ENCODE assay signal across 8 cellular contexts in genomic region chr14:91173221-91173670, GRCh38. TPM values are rescaled to one million over a fixed set of nuclear protein-coding genes. Genes with fewer than 3 reads are reported as not detected.
A peak's percentile ranks its signal among the peaks of the same experiment; 100 is the strongest.
DNase-seq lines count a peak whose midpoint lies in the region; ATAC-seq and TF ChIP-seq lines count a peak whose summit lies in the region.

No MANE protein-coding gene starts in this region.

- H3K9ac ChIP-seq in endodermal cell (ENCODE audit: extremely low read depth, low read length, poor library complexity, severe bottlenecking) = no peak overlapping the region

- peaks cover 35% of the 10 kb centered on the region for H3K36me3 Mint-ChIP-seq in activated CD8-positive, alpha-beta memory T cell treated with anti-CD3 and anti-CD28 coated beads, Interleukin-2, amount 10 ng/mL, durations not matched to agents 7 days and 5 days
- peaks cover 14% of the 10 kb centered on the region for H3K36me3 Mint-ChIP-seq in endodermal cell (ENCODE audit: low read depth)

- no peaks in the 10 kb centered on the region for H3K27me3 ChIP-seq in endodermal cell (ENCODE audit: control insufficient read depth, insufficient read depth, low read length, poor library complexity, severe bottlenecking)

- peaks cover 19% of the 10 kb centered on the region for H3K4me1 Mint-ChIP-seq in activated CD8-positive, alpha-beta memory T cell treated with anti-CD3 and anti-CD28 coated beads, Interleukin-2, amount 10 ng/mL, durations not matched to agents 7 days and 5 days
- H3K4me1 Mint-ChIP-seq in endodermal cell = peaks cover 2% of the 10 kb centered on the region

- H3K9me3 ChIP-seq in HEK293 (ENCODE audit: control insufficient read depth, insufficient read depth, low read depth, low read length) (no peaks in the 10 kb centered on the region), endodermal cell (ENCODE audit: control insufficient read depth, low read length) (no peaks in the 10 kb centered on the region)

- CTCF ChIA-PET in HEK293 (lab: Yijun Ruan, JAX) = interaction anchor here (0.5 to 8.3 kb wide), 67 partner anchors 9 to 1158 kb away, joined by 3 to 169 read pairs (median 4); no protein-coding TSS in a partner anchor
- CTCF ChIA-PET in activated CD8-positive, alpha-beta memory T cell treated with anti-CD3 and anti-CD28 coated beads, Interleukin-2, amount 10 ng/mL, durations not matched to agents 7 days and 5 days (lab: Charles Lee) = interaction anchor here (0.6 to 8.6 kb wide), 55 partner anchors 9 to 1629 kb away, joined by 3 to 129 read pairs (median 4); partner anchors contain the start of genes DGLUCY and RPS6KA5

- H3K4me3 ChIP-seq in HEK293 (ENCODE audit: low read depth, low read length) (no peak overlapping the region), endodermal cell (ENCODE audit: low read length) (no peak overlapping the region)

- 32 to 60% methylated on average over 7 to 10 of the region's 10 CpGs for WGBS in endodermal cell (ENCODE audit: insufficient coverage in 1 of 2, insufficient read length in 1 of 2), 2 experiments

- no peaks in the 10 kb centered on the region for H3K9me3 Mint-ChIP-seq in activated CD8-positive, alpha-beta memory T cell treated with anti-CD3 and anti-CD28 coated beads, Interleukin-2, amount 10 ng/mL, durations not matched to agents 7 days and 5 days (ENCODE audit: low read depth)
- no peaks in the 10 kb centered on the region for H3K9me3 Mint-ChIP-seq in endodermal cell

- H3K27ac Mint-ChIP-seq in activated CD8-positive, alpha-beta memory T cell treated with anti-CD3 and anti-CD28 coated beads, Interleukin-2, amount 10 ng/mL, durations not matched to agents 7 days and 5 days = peak overlapping the region; percentile 38
- H3K27ac Mint-ChIP-seq in endodermal cell = peak overlapping the region; percentile 5

- peak; percentile 69 for DNase-seq in CD1c-positive myeloid dendritic cell (ENCODE audit: extremely low spot score)
- DNase-seq in NCI-H526 treated with DMSO at 0.1 percent for 48 hours (lab: John Stamatoyannopoulos, UW) = peak; percentile 54
- DNase-seq in activated CD8-positive, alpha-beta memory T cell treated with anti-CD3 and anti-CD28 coated beads, Interleukin-2, amount 10 ng/mL, durations not matched to agents 7 days and 5 days = peak; percentile 85
- DNase-seq in endodermal cell = peak; percentile 95
- peak; percentile 92 for DNase-seq in mesenteric fat pad (ENCODE audit: low spot score)
- peak; percentile 43 to 70 for DNase-seq in stimulated activated CD8-positive, alpha-beta memory T cell treated with anti-CD3 and anti-CD28 coated beads, Interleukin-15, amount 100 ng/mL, for 4 hours (ENCODE audit: low read depth in 2 of 2)

- TF ChIP-seq CTCF in HEK293 (tag by site-specific recombination; IDR thresholded peaks at IDR 0.05) = peak; percentile 91
- TF ChIP-seq CTCF in endodermal cell (conservative IDR thresholded peaks at IDR 0.05) = peak; percentile 95

- no peak overlapping the region for H3K4me3 Mint-ChIP-seq in activated CD8-positive, alpha-beta memory T cell treated with anti-CD3 and anti-CD28 coated beads, Interleukin-2, amount 10 ng/mL, durations not matched to agents 7 days and 5 days
- no peak overlapping the region for H3K4me3 Mint-ChIP-seq in endodermal cell

- no peaks in the 10 kb centered on the region for H3K4me1 ChIP-seq in HEK293 (ENCODE audit: control insufficient read depth, insufficient read depth, low read length)
- peaks cover 3% of the 10 kb centered on the region for H3K4me1 ChIP-seq in endodermal cell (ENCODE audit: control insufficient read depth, insufficient read depth, low read length)

- H3K27me3 Mint-ChIP-seq in activated CD8-positive, alpha-beta memory T cell treated with anti-CD3 and anti-CD28 coated beads, Interleukin-2, amount 10 ng/mL, durations not matched to agents 7 days and 5 days = no peaks in the 10 kb centered on the region
- no peaks in the 10 kb centered on the region for H3K27me3 Mint-ChIP-seq in endodermal cell (ENCODE audit: insufficient read depth)

- ATAC-seq in activated CD8-positive, alpha-beta memory T cell treated with anti-CD3 and anti-CD28 coated beads, Interleukin-2, amount 10 ng/mL, durations not matched to agents 7 days and 5 days = peak; percentile 69
- no peak for ATAC-seq in HG03095 (IDR thresholded peaks at IDR 0.05; ENCODE audit: unreplicated experiment)

- H3K36me3 ChIP-seq in HEK293 (ENCODE audit: control insufficient read depth in 2 of 2, insufficient read depth in 1 of 2, low read length in 2 of 2) = peaks cover 0 to 28% of the 10 kb centered on the region in 2 experiments; a peak in 2 of 3 replicates
- no peaks in the 10 kb centered on the region for H3K36me3 ChIP-seq in endodermal cell (ENCODE audit: control insufficient read depth, insufficient read depth, low read length)

- POLR2A ChIA-PET in HEK293 (lab: Yijun Ruan, JAX) = interaction anchor here (0.8 kb wide), 1 partner anchor 270 kb away, joined by 4 read pairs; no protein-coding TSS in a partner anchor

- H3K27ac ChIP-seq in HEK293 (ENCODE audit: extremely low read depth, low read depth, low read length) = no peak overlapping the region
- H3K27ac ChIP-seq in endodermal cell (ENCODE audit: low read depth, low read length) = no peak overlapping the region

TF ChIP-seq in HEK293, 187 proteins besides CTCF, POLR2A, EP300 and RAD21 (continues in another document):
- TF ChIP-seq ZNF677 (tag by site-specific recombination; IDR thresholded peaks at IDR 0.05) (no peak), ZNF501 (tag by site-specific recombination; IDR thresholded peaks at IDR 0.05) (0 out of 2 replicates have a peak, but pooled peaks have one; percentile 19), PBX3 (CRISPR knock-in tag; IDR thresholded peaks at IDR 0.05) (no peak), SP7 (tag by site-specific recombination; IDR thresholded peaks at IDR 0.05) (peak; percentile 49), ZNF2 (tag by site-specific recombination; IDR thresholded peaks at IDR 0.05) (peak; percentile 93; the same call in 1 of the 2 replicates), ZNF416 (tag by site-specific recombination; IDR thresholded peaks at IDR 0.05) (no peak), SCRT1 (tag by site-specific recombination; IDR thresholded peaks at IDR 0.05; ENCODE audit: borderline replicate concordance) (peak; percentile 64), ZNF292 (tag by site-specific recombination; IDR thresholded peaks at IDR 0.05; ENCODE audit: borderline replicate concordance, low read depth) (no peak), ZBTB10 (tag by site-specific recombination; IDR thresholded peaks at IDR 0.05) (no peak), ZSCAN23 (tag by site-specific recombination; IDR thresholded peaks at IDR 0.05) (no peak), TRIM28 (IDR thresholded peaks at IDR 0.05; ENCODE audit: borderline replicate concordance, low read length) (no peak), ZNF214 (tag by site-specific recombination; IDR thresholded peaks at IDR 0.05; ENCODE audit: borderline replicate concordance) (no peak), ZNF362 (tag by site-specific recombination; IDR thresholded peaks at IDR 0.05) (peak; percentile 94), KLF1 (tag by site-specific recombination; IDR thresholded peaks at IDR 0.05) (no peak), ZNF248 (tag by site-specific recombination; IDR thresholded peaks at IDR 0.05) (no peak), ZNF302 (tag by site-specific recombination; IDR thresholded peaks at IDR 0.05; ENCODE audit: low read depth) (no peak), ZNF23 (tag by site-specific recombination; IDR thresholded peaks at IDR 0.05; ENCODE audit: borderline replicate concordance) (no peak)

RNA-seq across cellular contexts. Expression of gene DGLUCY, which starts 59.4 kb away (rescaled TPM):
- 100 to 1,000 TPM; 113 to 176 TPM for total RNA-seq in activated CD8-positive, alpha-beta memory T cell treated with anti-CD3 and anti-CD28 coated beads, Interleukin-2, amount 10 ng/mL, durations not matched to agents 7 days and 5 days
- total RNA-seq in endodermal cell (10 to 100 TPM; 26.7 to 33.9 TPM), mesenteric fat pad (41.1 TPM)
- 19.3 TPM for polyA plus RNA-seq in endodermal cell (2013, experiment 1 of 2)
- polyA plus RNA-seq in endodermal cell (2013, experiment 2 of 2) = 18.8 TPM
